ENCODE assay signal across 2 cellular contexts in the genomic region with DNA sequence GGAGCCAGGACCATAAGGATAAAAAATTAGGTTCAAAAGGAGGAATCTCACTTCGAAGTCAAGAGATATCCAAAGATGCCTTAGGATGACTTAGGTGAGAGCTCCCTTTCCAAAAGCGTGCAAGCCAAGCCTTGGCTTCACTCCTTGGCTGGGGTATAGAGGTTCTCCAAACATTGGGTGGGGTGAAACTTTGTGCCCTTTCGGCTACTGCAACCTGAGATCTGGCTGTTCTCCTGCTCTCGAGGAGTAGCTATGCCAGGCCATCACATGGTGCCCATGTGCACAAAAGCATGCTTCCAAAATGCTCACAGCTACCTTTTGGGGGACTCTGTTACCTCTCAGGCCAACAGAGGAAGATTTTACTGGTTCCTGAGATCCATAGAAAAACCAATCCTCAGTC.
TF ChIP-seq lines count a peak whose summit lies in the region.

No MANE protein-coding gene starts in this region.

TF ChIP-seq in liver, 16 proteins besides CTCF, POLR2A, EP300 and RAD21 (continued from another document):
- TF ChIP-seq, protein P1, sequence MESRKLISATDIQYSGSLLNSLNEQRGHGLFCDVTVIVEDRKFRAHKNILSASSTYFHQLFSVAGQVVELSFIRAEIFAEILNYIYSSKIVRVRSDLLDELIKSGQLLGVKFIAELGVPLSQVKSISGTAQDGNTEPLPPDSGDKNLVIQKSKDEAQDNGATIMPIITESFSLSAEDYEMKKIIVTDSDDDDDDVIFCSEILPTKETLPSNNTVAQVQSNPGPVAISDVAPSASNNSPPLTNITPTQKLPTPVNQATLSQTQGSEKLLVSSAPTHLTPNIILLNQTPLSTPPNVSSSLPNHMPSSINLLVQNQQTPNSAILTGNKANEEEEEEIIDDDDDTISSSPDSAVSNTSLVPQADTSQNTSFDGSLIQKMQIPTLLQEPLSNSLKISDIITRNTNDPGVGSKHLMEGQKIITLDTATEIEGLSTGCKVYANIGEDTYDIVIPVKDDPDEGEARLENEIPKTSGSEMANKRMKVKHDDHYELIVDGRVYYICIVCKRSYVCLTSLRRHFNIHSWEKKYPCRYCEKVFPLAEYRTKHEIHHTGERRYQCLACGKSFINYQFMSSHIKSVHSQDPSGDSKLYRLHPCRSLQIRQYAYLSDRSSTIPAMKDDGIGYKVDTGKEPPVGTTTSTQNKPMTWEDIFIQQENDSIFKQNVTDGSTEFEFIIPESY (IDR thresholded peaks at IDR 0.05): peak; percentile 15

TF ChIP-seq in HepG2, 621 proteins besides CTCF, POLR2A, EP300 and RAD21 (continued from another document):
- TF ChIP-seq, protein P2, sequence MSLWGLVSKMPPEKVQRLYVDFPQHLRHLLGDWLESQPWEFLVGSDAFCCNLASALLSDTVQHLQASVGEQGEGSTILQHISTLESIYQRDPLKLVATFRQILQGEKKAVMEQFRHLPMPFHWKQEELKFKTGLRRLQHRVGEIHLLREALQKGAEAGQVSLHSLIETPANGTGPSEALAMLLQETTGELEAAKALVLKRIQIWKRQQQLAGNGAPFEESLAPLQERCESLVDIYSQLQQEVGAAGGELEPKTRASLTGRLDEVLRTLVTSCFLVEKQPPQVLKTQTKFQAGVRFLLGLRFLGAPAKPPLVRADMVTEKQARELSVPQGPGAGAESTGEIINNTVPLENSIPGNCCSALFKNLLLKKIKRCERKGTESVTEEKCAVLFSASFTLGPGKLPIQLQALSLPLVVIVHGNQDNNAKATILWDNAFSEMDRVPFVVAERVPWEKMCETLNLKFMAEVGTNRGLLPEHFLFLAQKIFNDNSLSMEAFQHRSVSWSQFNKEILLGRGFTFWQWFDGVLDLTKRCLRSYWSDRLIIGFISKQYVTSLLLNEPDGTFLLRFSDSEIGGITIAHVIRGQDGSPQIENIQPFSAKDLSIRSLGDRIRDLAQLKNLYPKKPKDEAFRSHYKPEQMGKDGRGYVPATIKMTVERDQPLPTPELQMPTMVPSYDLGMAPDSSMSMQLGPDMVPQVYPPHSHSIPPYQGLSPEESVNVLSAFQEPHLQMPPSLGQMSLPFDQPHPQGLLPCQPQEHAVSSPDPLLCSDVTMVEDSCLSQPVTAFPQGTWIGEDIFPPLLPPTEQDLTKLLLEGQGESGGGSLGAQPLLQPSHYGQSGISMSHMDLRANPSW (CRISPR knock-in tag; IDR thresholded peaks at IDR 0.05; ENCODE audit: borderline replicate concordance): no peak
- TF ChIP-seq SP2 (CRISPR knock-in tag; IDR thresholded peaks at IDR 0.05) (no peak), ISX (CRISPR knock-in tag; conservative IDR thresholded peaks at IDR 0.05) (no peak), SNAPC2 (CRISPR knock-in tag; IDR thresholded peaks at IDR 0.05) (no peak), DPF2 (CRISPR knock-in tag; IDR thresholded peaks at IDR 0.05; ENCODE audit: borderline replicate concordance, low read depth) (no peak), EHMT2 (IDR thresholded peaks at IDR 0.05; ENCODE audit: borderline replicate concordance, low read depth, low read length) (no peak), FLYWCH1 (CRISPR knock-in tag; IDR thresholded peaks at IDR 0.05) (no peak), NONO (IDR thresholded peaks at IDR 0.05) (no peak), NONO (CRISPR knock-in tag; conservative IDR thresholded peaks at IDR 0.05) (no peak), ATAD3A (CRISPR knock-in tag; IDR thresholded peaks at IDR 0.05) (no peak)
- TF ChIP-seq, protein P3, sequence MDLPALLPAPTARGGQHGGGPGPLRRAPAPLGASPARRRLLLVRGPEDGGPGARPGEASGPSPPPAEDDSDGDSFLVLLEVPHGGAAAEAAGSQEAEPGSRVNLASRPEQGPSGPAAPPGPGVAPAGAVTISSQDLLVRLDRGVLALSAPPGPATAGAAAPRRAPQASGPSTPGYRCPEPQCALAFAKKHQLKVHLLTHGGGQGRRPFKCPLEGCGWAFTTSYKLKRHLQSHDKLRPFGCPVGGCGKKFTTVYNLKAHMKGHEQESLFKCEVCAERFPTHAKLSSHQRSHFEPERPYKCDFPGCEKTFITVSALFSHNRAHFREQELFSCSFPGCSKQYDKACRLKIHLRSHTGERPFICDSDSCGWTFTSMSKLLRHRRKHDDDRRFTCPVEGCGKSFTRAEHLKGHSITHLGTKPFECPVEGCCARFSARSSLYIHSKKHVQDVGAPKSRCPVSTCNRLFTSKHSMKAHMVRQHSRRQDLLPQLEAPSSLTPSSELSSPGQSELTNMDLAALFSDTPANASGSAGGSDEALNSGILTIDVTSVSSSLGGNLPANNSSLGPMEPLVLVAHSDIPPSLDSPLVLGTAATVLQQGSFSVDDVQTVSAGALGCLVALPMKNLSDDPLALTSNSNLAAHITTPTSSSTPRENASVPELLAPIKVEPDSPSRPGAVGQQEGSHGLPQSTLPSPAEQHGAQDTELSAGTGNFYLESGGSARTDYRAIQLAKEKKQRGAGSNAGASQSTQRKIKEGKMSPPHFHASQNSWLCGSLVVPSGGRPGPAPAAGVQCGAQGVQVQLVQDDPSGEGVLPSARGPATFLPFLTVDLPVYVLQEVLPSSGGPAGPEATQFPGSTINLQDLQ (CRISPR knock-in tag; IDR thresholded peaks at IDR 0.05): no peak
- TF ChIP-seq, protein P4, sequence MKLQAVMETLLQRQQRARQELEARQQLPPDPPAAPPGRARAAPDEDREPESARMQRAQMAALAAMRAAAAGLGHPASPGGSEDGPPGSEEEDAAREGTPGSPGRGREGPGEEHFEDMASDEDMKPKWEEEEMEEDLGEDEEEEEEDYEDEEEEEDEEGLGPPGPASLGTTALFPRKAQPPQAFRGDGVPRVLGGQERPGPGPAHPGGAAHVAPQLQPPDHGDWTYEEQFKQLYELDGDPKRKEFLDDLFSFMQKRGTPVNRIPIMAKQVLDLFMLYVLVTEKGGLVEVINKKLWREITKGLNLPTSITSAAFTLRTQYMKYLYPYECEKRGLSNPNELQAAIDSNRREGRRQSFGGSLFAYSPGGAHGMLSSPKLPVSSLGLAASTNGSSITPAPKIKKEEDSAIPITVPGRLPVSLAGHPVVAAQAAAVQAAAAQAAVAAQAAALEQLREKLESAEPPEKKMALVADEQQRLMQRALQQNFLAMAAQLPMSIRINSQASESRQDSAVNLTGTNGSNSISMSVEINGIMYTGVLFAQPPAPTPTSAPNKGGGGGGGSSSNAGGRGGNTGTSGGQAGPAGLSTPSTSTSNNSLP (IDR thresholded peaks at IDR 0.05; ENCODE audit: low read depth, low read length): no peak
- TF ChIP-seq, protein P5, sequence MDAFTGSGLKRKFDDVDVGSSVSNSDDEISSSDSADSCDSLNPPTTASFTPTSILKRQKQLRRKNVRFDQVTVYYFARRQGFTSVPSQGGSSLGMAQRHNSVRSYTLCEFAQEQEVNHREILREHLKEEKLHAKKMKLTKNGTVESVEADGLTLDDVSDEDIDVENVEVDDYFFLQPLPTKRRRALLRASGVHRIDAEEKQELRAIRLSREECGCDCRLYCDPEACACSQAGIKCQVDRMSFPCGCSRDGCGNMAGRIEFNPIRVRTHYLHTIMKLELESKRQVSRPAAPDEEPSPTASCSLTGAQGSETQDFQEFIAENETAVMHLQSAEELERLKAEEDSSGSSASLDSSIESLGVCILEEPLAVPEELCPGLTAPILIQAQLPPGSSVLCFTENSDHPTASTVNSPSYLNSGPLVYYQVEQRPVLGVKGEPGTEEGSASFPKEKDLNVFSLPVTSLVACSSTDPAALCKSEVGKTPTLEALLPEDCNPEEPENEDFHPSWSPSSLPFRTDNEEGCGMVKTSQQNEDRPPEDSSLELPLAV (CRISPR knock-in tag; conservative IDR thresholded peaks at IDR 0.05; ENCODE audit: low read depth): no peak
